In the genomic region with DNA sequence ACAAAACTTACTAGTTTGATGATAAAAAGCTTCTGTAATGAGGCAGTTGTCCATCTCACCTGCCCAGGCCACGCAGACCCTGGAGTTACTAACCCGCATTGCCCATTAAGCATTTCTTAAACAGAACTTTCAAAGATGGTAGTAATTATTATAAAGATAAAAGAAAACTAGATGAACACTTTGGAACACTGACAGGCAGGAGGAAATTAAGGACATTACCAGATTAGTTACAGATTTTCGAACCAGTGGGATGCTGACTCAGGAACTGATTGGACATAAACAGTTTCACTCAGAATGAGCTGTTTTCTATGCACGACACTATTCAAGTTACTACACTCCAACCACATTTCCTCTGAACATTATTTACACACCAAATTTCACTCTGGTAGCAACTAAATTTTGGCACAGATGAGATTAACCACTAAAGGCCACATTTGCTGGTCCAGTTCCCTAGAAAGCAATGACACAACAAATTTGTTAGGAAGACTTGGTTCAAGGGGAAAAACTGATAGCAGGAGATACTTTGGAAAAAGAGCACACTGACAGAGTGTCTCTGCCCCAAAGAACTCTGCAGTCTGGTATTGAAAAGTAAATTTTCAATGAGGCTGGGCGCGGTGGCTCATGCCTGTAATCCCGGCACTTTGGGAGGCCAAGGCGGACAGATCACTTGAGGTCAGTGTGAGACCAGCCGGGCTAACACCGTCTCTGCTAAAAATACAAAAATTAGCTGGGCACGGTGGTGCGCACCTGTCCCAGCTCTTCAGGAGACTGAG, we compare ENCODE assay signal across 1 cellular context.
A peak's percentile ranks its signal among the peaks of the same experiment; 100 is the strongest.
TF ChIP-seq lines count a peak whose summit lies in the region.

No MANE protein-coding gene starts in this region.

TF ChIP-seq in HEK293, 187 proteins besides CTCF, POLR2A, EP300 and RAD21 (continued from another document):
- TF ChIP-seq, protein P1, sequence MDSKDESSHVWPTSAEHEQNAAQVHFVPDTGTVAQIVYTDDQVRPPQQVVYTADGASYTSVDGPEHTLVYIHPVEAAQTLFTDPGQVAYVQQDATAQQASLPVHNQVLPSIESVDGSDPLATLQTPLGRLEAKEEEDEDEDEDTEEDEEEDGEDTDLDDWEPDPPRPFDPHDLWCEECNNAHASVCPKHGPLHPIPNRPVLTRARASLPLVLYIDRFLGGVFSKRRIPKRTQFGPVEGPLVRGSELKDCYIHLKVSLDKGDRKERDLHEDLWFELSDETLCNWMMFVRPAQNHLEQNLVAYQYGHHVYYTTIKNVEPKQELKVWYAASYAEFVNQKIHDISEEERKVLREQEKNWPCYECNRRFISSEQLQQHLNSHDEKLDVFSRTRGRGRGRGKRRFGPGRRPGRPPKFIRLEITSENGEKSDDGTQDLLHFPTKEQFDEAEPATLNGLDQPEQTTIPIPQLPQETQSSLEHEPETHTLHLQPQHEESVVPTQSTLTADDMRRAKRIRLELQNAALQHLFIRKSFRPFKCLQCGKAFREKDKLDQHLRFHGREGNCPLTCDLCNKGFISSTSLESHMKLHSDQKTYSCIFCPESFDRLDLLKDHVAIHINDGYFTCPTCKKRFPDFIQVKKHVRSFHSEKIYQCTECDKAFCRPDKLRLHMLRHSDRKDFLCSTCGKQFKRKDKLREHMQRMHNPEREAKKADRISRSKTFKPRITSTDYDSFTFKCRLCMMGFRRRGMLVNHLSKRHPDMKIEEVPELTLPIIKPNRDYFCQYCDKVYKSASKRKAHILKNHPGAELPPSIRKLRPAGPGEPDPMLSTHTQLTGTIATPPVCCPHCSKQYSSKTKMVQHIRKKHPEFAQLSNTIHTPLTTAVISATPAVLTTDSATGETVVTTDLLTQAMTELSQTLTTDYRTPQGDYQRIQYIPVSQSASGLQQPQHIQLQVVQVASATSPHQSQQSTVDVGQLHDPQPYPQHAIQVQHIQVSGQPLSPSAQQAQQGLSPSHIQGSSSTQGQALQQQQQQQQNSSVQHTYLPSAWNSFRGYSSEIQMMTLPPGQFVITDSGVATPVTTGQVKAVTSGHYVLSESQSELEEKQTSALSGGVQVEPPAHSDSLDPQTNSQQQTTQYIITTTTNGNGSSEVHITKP (tag by site-specific recombination; IDR thresholded peaks at IDR 0.05): no peak
- TF ChIP-seq GFI1B (tag by site-specific recombination; IDR thresholded peaks at IDR 0.05) (0 out of 2 replicates have a peak, but pooled peaks have one; percentile 50), FEZF1 (tag by site-specific recombination; IDR thresholded peaks at IDR 0.05) (no peak), MYNN (tag by site-specific recombination; IDR thresholded peaks at IDR 0.05; ENCODE audit: borderline replicate concordance) (no peak), SCRT2 (tag by site-specific recombination; IDR thresholded peaks at IDR 0.05) (no peak), ZNF514 (tag by site-specific recombination; IDR thresholded peaks at IDR 0.05) (no peak), ZNF433 (tag by site-specific recombination; IDR thresholded peaks at IDR 0.05; ENCODE audit: low read depth) (no peak), PRDM1 (tag by site-specific recombination; IDR thresholded peaks at IDR 0.05) (0 out of 2 replicates have a peak, but pooled peaks have one; percentile 17), ZSCAN30 (tag by site-specific recombination; IDR thresholded peaks at IDR 0.05) (no peak), KLF8 (tag by site-specific recombination; IDR thresholded peaks at IDR 0.05) (no peak), ZBTB7A (tag by site-specific recombination; IDR thresholded peaks at IDR 0.05; ENCODE audit: low read depth) (no peak), ZNF366 (tag by site-specific recombination; conservative IDR thresholded peaks at IDR 0.05) (0 out of 2 replicates have a peak, but pooled peaks have one; percentile 22), BCL11A (tag by site-specific recombination; IDR thresholded peaks at IDR 0.05; ENCODE audit: low read depth) (no peak), ZNF843 (tag by site-specific recombination; IDR thresholded peaks at IDR 0.05) (no peak), ZNF600 (tag by site-specific recombination; IDR thresholded peaks at IDR 0.05) (peak; percentile 5; the same call in 1 of the 2 replicates), ZEB2 (tag by site-specific recombination; IDR thresholded peaks at IDR 0.05) (peak; percentile 17; the same call in 1 of the 2 replicates), ZNF112 (tag by site-specific recombination; IDR thresholded peaks at IDR 0.05) (no peak), ZNF19 (tag by site-specific recombination; IDR thresholded peaks at IDR 0.05; ENCODE audit: low read depth) (no peak), ZBTB8A (tag by site-specific recombination; IDR thresholded peaks at IDR 0.05) (no peak), ZNF837 (tag by site-specific recombination; IDR thresholded peaks at IDR 0.05) (no peak), SP3 (tag by site-specific recombination; IDR thresholded peaks at IDR 0.05) (no peak), HOXA7 (CRISPR knock-in tag; IDR thresholded peaks at IDR 0.05; ENCODE audit: borderline replicate concordance) (no peak), ZNF169 (tag by site-specific recombination; IDR thresholded peaks at IDR 0.05) (no peak), EGR2 (tag by site-specific recombination; IDR thresholded peaks at IDR 0.05; ENCODE audit: low read depth) (no peak), ZNF510 (tag by site-specific recombination; IDR thresholded peaks at IDR 0.05; ENCODE audit: insufficient replicate concordance) (no peak), ZBTB17 (tag by site-specific recombination; IDR thresholded peaks at IDR 0.05) (peak; percentile 34; the same call in 1 of the 2 replicates), HOXD13 (CRISPR knock-in tag; IDR thresholded peaks at IDR 0.05; ENCODE audit: borderline replicate concordance) (no peak), ZNF16 (tag by site-specific recombination; IDR thresholded peaks at IDR 0.05; ENCODE audit: low read depth) (no peak), ZBTB20 (tag by site-specific recombination; IDR thresholded peaks at IDR 0.05) (no peak), ZNF354C (tag by site-specific recombination; IDR thresholded peaks at IDR 0.05; ENCODE audit: borderline replicate concordance, low read depth) (no peak), ZNF623 (tag by site-specific recombination; IDR thresholded peaks at IDR 0.05) (no peak), ZNF146 (tag by site-specific recombination; IDR thresholded peaks at IDR 0.05) (no peak), IKZF3 (tag by site-specific recombination; IDR thresholded peaks at IDR 0.05) (peak; percentile 27; the same call in 1 of the 2 replicates), ZNF596 (tag by site-specific recombination; IDR thresholded peaks at IDR 0.05) (no peak)
- TF ChIP-seq, protein P2, sequence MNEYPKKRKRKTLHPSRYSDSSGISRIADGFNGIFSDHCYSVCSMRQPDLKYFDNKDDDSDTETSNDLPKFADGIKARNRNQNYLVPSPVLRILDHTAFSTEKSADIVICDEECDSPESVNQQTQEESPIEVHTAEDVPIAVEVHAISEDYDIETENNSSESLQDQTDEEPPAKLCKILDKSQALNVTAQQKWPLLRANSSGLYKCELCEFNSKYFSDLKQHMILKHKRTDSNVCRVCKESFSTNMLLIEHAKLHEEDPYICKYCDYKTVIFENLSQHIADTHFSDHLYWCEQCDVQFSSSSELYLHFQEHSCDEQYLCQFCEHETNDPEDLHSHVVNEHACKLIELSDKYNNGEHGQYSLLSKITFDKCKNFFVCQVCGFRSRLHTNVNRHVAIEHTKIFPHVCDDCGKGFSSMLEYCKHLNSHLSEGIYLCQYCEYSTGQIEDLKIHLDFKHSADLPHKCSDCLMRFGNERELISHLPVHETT (tag by site-specific recombination; IDR thresholded peaks at IDR 0.05): 0 out of 2 replicates have a peak, but pooled peaks have one; percentile 23
- TF ChIP-seq, protein P3, sequence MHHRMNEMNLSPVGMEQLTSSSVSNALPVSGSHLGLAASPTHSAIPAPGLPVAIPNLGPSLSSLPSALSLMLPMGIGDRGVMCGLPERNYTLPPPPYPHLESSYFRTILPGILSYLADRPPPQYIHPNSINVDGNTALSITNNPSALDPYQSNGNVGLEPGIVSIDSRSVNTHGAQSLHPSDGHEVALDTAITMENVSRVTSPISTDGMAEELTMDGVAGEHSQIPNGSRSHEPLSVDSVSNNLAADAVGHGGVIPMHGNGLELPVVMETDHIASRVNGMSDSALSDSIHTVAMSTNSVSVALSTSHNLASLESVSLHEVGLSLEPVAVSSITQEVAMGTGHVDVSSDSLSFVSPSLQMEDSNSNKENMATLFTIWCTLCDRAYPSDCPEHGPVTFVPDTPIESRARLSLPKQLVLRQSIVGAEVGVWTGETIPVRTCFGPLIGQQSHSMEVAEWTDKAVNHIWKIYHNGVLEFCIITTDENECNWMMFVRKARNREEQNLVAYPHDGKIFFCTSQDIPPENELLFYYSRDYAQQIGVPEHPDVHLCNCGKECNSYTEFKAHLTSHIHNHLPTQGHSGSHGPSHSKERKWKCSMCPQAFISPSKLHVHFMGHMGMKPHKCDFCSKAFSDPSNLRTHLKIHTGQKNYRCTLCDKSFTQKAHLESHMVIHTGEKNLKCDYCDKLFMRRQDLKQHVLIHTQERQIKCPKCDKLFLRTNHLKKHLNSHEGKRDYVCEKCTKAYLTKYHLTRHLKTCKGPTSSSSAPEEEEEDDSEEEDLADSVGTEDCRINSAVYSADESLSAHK (tag by site-specific recombination; IDR thresholded peaks at IDR 0.05): no peak
- TF ChIP-seq, protein P4, sequence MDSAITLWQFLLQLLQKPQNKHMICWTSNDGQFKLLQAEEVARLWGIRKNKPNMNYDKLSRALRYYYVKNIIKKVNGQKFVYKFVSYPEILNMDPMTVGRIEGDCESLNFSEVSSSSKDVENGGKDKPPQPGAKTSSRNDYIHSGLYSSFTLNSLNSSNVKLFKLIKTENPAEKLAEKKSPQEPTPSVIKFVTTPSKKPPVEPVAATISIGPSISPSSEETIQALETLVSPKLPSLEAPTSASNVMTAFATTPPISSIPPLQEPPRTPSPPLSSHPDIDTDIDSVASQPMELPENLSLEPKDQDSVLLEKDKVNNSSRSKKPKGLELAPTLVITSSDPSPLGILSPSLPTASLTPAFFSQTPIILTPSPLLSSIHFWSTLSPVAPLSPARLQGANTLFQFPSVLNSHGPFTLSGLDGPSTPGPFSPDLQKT (IDR thresholded peaks at IDR 0.05; ENCODE audit: borderline replicate concordance, low read depth, low read length): no peak
- TF ChIP-seq, protein P5, sequence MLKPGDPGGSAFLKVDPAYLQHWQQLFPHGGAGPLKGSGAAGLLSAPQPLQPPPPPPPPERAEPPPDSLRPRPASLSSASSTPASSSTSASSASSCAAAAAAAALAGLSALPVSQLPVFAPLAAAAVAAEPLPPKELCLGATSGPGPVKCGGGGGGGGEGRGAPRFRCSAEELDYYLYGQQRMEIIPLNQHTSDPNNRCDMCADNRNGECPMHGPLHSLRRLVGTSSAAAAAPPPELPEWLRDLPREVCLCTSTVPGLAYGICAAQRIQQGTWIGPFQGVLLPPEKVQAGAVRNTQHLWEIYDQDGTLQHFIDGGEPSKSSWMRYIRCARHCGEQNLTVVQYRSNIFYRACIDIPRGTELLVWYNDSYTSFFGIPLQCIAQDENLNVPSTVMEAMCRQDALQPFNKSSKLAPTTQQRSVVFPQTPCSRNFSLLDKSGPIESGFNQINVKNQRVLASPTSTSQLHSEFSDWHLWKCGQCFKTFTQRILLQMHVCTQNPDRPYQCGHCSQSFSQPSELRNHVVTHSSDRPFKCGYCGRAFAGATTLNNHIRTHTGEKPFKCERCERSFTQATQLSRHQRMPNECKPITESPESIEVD (tag by site-specific recombination; IDR thresholded peaks at IDR 0.05): 0 out of 2 replicates have a peak, but pooled peaks have one; percentile 10
- TF ChIP-seq, protein P6, sequence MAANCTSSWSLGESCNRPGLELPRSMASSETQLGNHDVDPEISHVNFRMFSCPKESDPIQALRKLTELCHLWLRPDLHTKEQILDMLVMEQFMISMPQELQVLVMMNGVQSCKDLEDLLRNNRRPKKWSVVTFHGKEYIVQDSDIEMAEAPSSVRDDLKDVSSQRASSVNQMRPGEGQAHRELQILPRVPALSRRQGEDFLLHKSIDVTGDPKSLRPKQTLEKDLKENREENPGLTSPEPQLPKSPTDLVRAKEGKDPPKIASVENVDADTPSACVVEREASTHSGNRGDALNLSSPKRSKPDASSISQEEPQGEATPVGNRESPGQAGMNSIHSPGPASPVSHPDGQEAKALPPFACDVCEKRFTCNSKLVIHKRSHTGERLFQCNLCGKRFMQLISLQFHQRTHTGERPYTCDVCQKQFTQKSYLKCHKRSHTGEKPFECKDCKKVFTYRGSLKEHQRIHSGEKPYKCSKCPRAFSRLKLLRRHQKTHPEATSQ (tag by site-specific recombination; IDR thresholded peaks at IDR 0.05): no peak
- TF ChIP-seq, protein P7, sequence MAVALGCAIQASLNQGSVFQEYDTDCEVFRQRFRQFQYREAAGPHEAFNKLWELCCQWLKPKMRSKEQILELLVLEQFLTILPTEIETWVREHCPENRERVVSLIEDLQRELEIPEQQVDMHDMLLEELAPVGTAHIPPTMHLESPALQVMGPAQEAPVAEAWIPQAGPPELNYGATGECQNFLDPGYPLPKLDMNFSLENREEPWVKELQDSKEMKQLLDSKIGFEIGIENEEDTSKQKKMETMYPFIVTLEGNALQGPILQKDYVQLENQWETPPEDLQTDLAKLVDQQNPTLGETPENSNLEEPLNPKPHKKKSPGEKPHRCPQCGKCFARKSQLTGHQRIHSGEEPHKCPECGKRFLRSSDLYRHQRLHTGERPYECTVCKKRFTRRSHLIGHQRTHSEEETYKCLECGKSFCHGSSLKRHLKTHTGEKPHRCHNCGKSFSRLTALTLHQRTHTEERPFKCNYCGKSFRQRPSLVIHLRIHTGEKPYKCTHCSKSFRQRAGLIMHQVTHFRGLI (tag by site-specific recombination; IDR thresholded peaks at IDR 0.05): no peak
